ENCODE assay signal across 1 cellular context in the genomic region with DNA sequence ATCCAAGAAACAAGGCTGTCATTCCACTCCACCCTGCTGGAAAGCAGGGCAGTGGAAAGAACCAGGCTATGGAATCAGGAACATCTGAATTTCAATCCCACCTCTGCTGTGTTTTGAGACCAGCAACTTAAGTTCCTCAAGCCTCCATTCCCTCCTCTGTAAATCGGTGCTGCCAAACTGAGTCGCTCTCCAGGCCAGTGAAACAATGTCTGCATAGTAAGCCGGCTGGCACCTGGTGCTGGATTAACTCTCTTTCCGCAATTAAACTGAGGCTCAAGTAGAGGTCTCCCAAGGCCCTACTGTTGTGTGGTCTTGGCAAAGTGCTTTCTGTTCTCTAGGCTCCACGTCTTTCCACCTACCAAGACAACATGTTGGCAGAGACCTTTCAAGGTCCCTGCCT.
TF ChIP-seq lines count a peak whose summit lies in the region.

No MANE protein-coding gene starts in this region.

TF ChIP-seq in H1, 55 proteins besides CTCF, POLR2A, EP300 and RAD21:
- TF ChIP-seq TAF7 (optimal IDR thresholded peaks at IDR 0.05; ENCODE audit: borderline replicate concordance, low read depth, low read length) (no peak), SIRT6 (IDR thresholded peaks at IDR 0.05; ENCODE audit: low read length) (no peak), CTBP2 (IDR thresholded peaks at IDR 0.05; ENCODE audit: borderline replicate concordance, insufficient read depth, insufficient read length, low read length) (no peak), ASH2L (IDR thresholded peaks at IDR 0.05; ENCODE audit: low read length) (no peak), SIN3A (conservative IDR thresholded peaks at IDR 0.05 in 1 of 2, IDR thresholded peaks at IDR 0.05 in 1 of 2; ENCODE audit: low read depth in 1 of 2, low read length in 2 of 2) (no peak), HDAC2 (IDR thresholded peaks at IDR 0.05; ENCODE audit: borderline replicate concordance in 1 of 2, low read depth in 2 of 2, low read length in 2 of 2) (no peak), KDM5A (IDR thresholded peaks at IDR 0.05; ENCODE audit: low read length) (no peak), EGR1 (IDR thresholded peaks at IDR 0.05; ENCODE audit: borderline replicate concordance, low read depth, low read length) (no peak), FOSL1 (IDR thresholded peaks at IDR 0.05; ENCODE audit: insufficient read depth, low read depth, low read length) (no peak), CBX5 (IDR thresholded peaks at IDR 0.05; ENCODE audit: low read depth, low read length) (no peak)
- TF ChIP-seq, protein P1, sequence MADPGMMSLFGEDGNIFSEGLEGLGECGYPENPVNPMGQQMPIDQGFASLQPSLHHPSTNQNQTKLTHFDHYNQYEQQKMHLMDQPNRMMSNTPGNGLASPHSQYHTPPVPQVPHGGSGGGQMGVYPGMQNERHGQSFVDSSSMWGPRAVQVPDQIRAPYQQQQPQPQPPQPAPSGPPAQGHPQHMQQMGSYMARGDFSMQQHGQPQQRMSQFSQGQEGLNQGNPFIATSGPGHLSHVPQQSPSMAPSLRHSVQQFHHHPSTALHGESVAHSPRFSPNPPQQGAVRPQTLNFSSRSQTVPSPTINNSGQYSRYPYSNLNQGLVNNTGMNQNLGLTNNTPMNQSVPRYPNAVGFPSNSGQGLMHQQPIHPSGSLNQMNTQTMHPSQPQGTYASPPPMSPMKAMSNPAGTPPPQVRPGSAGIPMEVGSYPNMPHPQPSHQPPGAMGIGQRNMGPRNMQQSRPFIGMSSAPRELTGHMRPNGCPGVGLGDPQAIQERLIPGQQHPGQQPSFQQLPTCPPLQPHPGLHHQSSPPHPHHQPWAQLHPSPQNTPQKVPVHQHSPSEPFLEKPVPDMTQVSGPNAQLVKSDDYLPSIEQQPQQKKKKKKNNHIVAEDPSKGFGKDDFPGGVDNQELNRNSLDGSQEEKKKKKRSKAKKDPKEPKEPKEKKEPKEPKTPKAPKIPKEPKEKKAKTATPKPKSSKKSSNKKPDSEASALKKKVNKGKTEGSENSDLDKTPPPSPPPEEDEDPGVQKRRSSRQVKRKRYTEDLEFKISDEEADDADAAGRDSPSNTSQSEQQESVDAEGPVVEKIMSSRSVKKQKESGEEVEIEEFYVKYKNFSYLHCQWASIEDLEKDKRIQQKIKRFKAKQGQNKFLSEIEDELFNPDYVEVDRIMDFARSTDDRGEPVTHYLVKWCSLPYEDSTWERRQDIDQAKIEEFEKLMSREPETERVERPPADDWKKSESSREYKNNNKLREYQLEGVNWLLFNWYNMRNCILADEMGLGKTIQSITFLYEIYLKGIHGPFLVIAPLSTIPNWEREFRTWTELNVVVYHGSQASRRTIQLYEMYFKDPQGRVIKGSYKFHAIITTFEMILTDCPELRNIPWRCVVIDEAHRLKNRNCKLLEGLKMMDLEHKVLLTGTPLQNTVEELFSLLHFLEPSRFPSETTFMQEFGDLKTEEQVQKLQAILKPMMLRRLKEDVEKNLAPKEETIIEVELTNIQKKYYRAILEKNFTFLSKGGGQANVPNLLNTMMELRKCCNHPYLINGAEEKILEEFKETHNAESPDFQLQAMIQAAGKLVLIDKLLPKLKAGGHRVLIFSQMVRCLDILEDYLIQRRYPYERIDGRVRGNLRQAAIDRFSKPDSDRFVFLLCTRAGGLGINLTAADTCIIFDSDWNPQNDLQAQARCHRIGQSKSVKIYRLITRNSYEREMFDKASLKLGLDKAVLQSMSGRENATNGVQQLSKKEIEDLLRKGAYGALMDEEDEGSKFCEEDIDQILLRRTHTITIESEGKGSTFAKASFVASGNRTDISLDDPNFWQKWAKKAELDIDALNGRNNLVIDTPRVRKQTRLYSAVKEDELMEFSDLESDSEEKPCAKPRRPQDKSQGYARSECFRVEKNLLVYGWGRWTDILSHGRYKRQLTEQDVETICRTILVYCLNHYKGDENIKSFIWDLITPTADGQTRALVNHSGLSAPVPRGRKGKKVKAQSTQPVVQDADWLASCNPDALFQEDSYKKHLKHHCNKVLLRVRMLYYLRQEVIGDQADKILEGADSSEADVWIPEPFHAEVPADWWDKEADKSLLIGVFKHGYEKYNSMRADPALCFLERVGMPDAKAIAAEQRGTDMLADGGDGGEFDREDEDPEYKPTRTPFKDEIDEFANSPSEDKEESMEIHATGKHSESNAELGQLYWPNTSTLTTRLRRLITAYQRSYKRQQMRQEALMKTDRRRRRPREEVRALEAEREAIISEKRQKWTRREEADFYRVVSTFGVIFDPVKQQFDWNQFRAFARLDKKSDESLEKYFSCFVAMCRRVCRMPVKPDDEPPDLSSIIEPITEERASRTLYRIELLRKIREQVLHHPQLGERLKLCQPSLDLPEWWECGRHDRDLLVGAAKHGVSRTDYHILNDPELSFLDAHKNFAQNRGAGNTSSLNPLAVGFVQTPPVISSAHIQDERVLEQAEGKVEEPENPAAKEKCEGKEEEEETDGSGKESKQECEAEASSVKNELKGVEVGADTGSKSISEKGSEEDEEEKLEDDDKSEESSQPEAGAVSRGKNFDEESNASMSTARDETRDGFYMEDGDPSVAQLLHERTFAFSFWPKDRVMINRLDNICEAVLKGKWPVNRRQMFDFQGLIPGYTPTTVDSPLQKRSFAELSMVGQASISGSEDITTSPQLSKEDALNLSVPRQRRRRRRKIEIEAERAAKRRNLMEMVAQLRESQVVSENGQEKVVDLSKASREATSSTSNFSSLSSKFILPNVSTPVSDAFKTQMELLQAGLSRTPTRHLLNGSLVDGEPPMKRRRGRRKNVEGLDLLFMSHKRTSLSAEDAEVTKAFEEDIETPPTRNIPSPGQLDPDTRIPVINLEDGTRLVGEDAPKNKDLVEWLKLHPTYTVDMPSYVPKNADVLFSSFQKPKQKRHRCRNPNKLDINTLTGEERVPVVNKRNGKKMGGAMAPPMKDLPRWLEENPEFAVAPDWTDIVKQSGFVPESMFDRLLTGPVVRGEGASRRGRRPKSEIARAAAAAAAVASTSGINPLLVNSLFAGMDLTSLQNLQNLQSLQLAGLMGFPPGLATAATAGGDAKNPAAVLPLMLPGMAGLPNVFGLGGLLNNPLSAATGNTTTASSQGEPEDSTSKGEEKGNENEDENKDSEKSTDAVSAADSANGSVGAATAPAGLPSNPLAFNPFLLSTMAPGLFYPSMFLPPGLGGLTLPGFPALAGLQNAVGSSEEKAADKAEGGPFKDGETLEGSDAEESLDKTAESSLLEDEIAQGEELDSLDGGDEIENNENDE (IDR thresholded peaks at IDR 0.05; ENCODE audit: insufficient replicate concordance, low read length): no peak
- TF ChIP-seq, protein P2, sequence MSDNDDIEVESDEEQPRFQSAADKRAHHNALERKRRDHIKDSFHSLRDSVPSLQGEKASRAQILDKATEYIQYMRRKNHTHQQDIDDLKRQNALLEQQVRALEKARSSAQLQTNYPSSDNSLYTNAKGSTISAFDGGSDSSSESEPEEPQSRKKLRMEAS (IDR thresholded peaks at IDR 0.05): no peak
